23 cellular contexts compared by ENCODE assay signal in the genomic region with DNA sequence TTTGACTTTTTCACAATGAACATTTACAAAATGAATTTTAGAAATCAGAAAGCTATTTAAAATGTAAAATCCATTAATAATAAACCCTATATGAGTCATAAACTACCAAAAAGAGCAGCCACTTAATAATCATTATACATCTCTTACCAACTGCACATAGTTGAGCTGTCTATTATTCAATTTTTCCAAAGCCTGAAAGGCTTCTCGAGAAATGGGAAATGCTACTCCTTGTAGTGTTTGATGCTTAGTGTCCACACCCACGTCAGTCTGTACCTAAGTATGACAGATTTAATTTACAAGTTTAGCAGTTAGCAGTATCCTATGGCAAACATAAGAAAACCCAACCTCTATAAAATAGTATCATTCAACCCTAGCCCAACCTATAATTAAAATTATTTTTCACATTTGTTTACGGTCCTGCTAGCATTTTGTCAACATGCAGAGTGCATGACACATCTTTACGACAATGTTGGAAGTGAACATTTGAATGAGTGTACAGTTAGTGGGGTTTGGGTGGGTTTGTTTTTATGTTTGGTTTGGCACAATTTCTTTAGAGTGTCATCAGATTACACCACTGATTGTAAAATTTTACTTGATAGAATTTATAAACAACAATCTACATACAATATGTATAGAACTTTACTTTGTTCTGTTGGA.
"Had no signal": no experiment of that assay in that cellular context is flagged by ENCODE, and none has a peak within 500 bp of the region (broad histone marks: within the 10 kb centered on the region; RNA-seq: fewer than 3 reads in every experiment).

No MANE protein-coding gene starts in this region.

- H3K27me3 Mint-ChIP-seq: effector memory CD8-positive, alpha-beta T cell; memory B cell; stimulated activated memory B cell treated with anti-CD40 and anti-IgM and Interleukin-4, amounts not matched to agents 10 μg/mL and 1 μg/mL and 100 μg/mL, for 72 hours; stimulated activated naive CD8-positive, alpha-beta T cell treated with anti-CD3 and anti-CD28 coated beads, Interleukin-15, amount 100 ng/mL, for 72 hours had no signal

- H3K4me1 ChIP-seq: testis, upper lobe of right lung had no signal

- H3K27ac ChIP-seq: epithelial cell of prostate, esophagus muscularis mucosa, left ventricle myocardium inferior, lower lobe of right lung, spleen, testis, tibial nerve, upper lobe of right lung, vagina had no signal

- DNase-seq: effector memory CD8-positive, alpha-beta T cell; kidney; left cardiac atrium; left ventricle myocardium inferior; lower lobe of right lung; natural killer cell; posterior cingulate gyrus; spleen; stimulated activated CD4-positive, alpha-beta T cell treated with anti-CD3 and anti-CD28 coated beads, Interleukin-15, amount 100 ng/mL, for 24 hours; stimulated activated CD4-positive, alpha-beta T cell treated with anti-CD3 and anti-CD28 coated beads, Interleukin-1b, Interleukin-23, amount 100 ng/mL, for 48 hours; stimulated activated CD4-positive, alpha-beta T cell treated with anti-CD3 and anti-CD28 coated beads, Interleukin-4, amount 100 ng/mL, for 24 hours; stimulated activated naive CD8-positive, alpha-beta T cell treated with anti-CD3 and anti-CD28 coated beads, Interleukin-15, amount 100 ng/mL, for 72 hours; testis; upper lobe of right lung had no signal

- H3K4me1 Mint-ChIP-seq: memory B cell; mesothelial cell of epicardium; neural crest cell; stimulated activated memory B cell treated with anti-CD40 and anti-IgM and Interleukin-4, amounts not matched to agents 10 μg/mL and 1 μg/mL and 100 μg/mL, for 72 hours; stimulated activated naive CD8-positive, alpha-beta T cell treated with anti-CD3 and anti-CD28 coated beads, Interleukin-15, amount 100 ng/mL, for 72 hours had no signal

- H3K9me3 Mint-ChIP-seq: effector memory CD8-positive, alpha-beta T cell; memory B cell; mesothelial cell of epicardium; natural killer cell; neural crest cell; stimulated activated memory B cell treated with anti-CD40 and anti-IgM and Interleukin-4, amounts not matched to agents 10 μg/mL and 1 μg/mL and 100 μg/mL, for 72 hours; stimulated activated naive CD8-positive, alpha-beta T cell treated with anti-CD3 and anti-CD28 coated beads, Interleukin-15, amount 100 ng/mL, for 72 hours had no signal

- H3K27ac Mint-ChIP-seq: effector memory CD8-positive, alpha-beta T cell; memory B cell; mesothelial cell of epicardium; natural killer cell; stimulated activated memory B cell treated with anti-CD40 and anti-IgM and Interleukin-4, amounts not matched to agents 10 μg/mL and 1 μg/mL and 100 μg/mL, for 72 hours; stimulated activated naive CD8-positive, alpha-beta T cell treated with anti-CD3 and anti-CD28 coated beads, Interleukin-15, amount 100 ng/mL, for 72 hours had no signal

- ATAC-seq: effector memory CD8-positive, alpha-beta T cell; left cardiac atrium; lower lobe of right lung; natural killer cell; sciatic nerve; stimulated activated memory B cell treated with anti-CD40 and anti-IgM and Interleukin-4, amounts not matched to agents 10 μg/mL and 1 μg/mL and 100 μg/mL, for 72 hours; stimulated activated naive CD8-positive, alpha-beta T cell treated with anti-CD3 and anti-CD28 coated beads, Interleukin-15, amount 100 ng/mL, for 72 hours; upper lobe of right lung had no signal

- H3K9me3 ChIP-seq: esophagus muscularis mucosa, left ventricle myocardium inferior, lower lobe of right lung, spleen, testis, tibial nerve, upper lobe of right lung, vagina had no signal

- H3K4me3 ChIP-seq: esophagus muscularis mucosa, left ventricle myocardium inferior, lower lobe of right lung, spleen, testis, tibial nerve, upper lobe of right lung, vagina had no signal

- H3K27me3 ChIP-seq: esophagus muscularis mucosa, spleen, testis, tibial nerve, upper lobe of right lung, vagina had no signal

- H3K4me3 Mint-ChIP-seq: effector memory CD8-positive, alpha-beta T cell; memory B cell; mesothelial cell of epicardium; natural killer cell; neural crest cell; stimulated activated memory B cell treated with anti-CD40 and anti-IgM and Interleukin-4, amounts not matched to agents 10 μg/mL and 1 μg/mL and 100 μg/mL, for 72 hours; stimulated activated naive CD8-positive, alpha-beta T cell treated with anti-CD3 and anti-CD28 coated beads, Interleukin-15, amount 100 ng/mL, for 72 hours had no signal
